ENCODE assay signal across 8 cellular contexts in genomic region chr19:45817010-45817724, GRCh38. TPM values are rescaled to one million over a fixed set of nuclear protein-coding genes. Genes with fewer than 3 reads are reported as not detected.
A peak's percentile ranks its signal among the peaks of the same experiment; 100 is the strongest.
DNase-seq lines count a peak whose midpoint lies in the region; ATAC-seq, FAIRE-seq and TF ChIP-seq lines count a peak whose summit lies in the region.

No MANE protein-coding gene starts in this region.

- peak; percentile 100 for ATAC-seq in CD8-positive, alpha-beta T cell
- peak; percentile 91 for ATAC-seq in GM19452 (IDR thresholded peaks at IDR 0.05; ENCODE audit: unreplicated experiment)

- peaks cover 16% of the 10 kb centered on the region for H3K4me1 ChIP-seq in CD8-positive, alpha-beta T cell (ENCODE audit: insufficient read depth, low read length)
- H3K4me1 ChIP-seq in H1 (replicated peaks in 1 of 4; ENCODE audit: control insufficient read depth in 3 of 4, insufficient read depth in 4 of 4, low read length in 3 of 4) (peaks cover 0 to 23% (median 20%) of the 10 kb centered on the region in 4 experiments; a peak in 6 of 7 replicates), mesenchymal stem cell (ENCODE audit: control insufficient read depth, insufficient read depth, low read depth, low read length) (peaks cover 36% of the 10 kb centered on the region)

- peaks cover 7% of the 10 kb centered on the region for H3K4me1 Mint-ChIP-seq in CD8-positive, alpha-beta T cell (ENCODE audit: low read depth)

- H2BK5ac ChIP-seq in H1 (ENCODE audit: low read depth, low read length) (peak overlapping the region; percentile 64; the same call in 1 of the 2 replicates), mesenchymal stem cell (ENCODE audit: low read depth, low read length, poor library complexity, severe bottlenecking) (no peak overlapping the region)

- H4K91ac ChIP-seq in H1 (replicated peaks; ENCODE audit: insufficient read length, low read length) (peak overlapping the region; percentile 12), mesenchymal stem cell (ENCODE audit: low read length) (peak overlapping the region; percentile 52)

- peak; percentile 99 for TF ChIP-seq CTCF in CD8-positive, alpha-beta T cell (IDR thresholded peaks at IDR 0.05)
- TF ChIP-seq CTCF in H1 (IDR thresholded peaks at IDR 0.05; ENCODE audit: control extremely low read depth in 1 of 3, insufficient read depth in 1 of 3, low read depth in 1 of 3, low read length in 3 of 3) = peak; percentile 97 to 99 (median 99)

- H3K23ac ChIP-seq in H1 (ENCODE audit: insufficient read length) (no peak overlapping the region), mesenchymal stem cell (ENCODE audit: low read length in 2 of 2) (no peak overlapping the region)

- peak; percentile 93 to 99 (median 95) for DNase-seq in CD8-positive, alpha-beta T cell
- DNase-seq in HS-27A (ENCODE audit: low read depth) = peak; percentile 89
- DNase-seq in NK-92 treated with Interleukin-12 subunit alpha and Interleukin-12 subunit beta, amount 100 ng/mL, for 24 hours (lab: John Stamatoyannopoulos, UW) = peak; percentile 89
- DNase-seq in activated CD8-positive, alpha-beta memory T cell treated with anti-CD3 and anti-CD28 coated beads for 1 hour (ENCODE audit: extremely low read depth in 1 of 2, low read depth in 1 of 2) = peak; percentile 93
- peak; percentile 95 to 100 for DNase-seq in H1 (ENCODE audit: low read depth in 1 of 2, low spot score in 2 of 2)
- DNase-seq in mesenchymal stem cell = peak; percentile 93
- DNase-seq in stimulated activated CD8-positive, alpha-beta memory T cell treated with anti-CD3 and anti-CD28 coated beads, Interleukin-2, amount 100 ng/mL, for 1 hour (ENCODE audit: low read depth in 2 of 2) = peak; percentile 90 to 94

- H4K20me1 ChIP-seq in H1 (replicated peaks in 1 of 2; ENCODE audit: control insufficient read depth in 1 of 2, insufficient read depth in 2 of 2, low read length in 2 of 2) = peaks cover 0 to 4% of the 10 kb centered on the region in 2 experiments

- H3K9me3 Mint-ChIP-seq in CD8-positive, alpha-beta T cell = no peaks in the 10 kb centered on the region

- peak in 1 of 2 experiments; percentile 40; a peak in 1 of 3 replicates for TF ChIP-seq EP300 in H1 (IDR thresholded peaks at IDR 0.05; ENCODE audit: borderline replicate concordance in 1 of 2, low read depth in 2 of 2, low read length in 2 of 2)

- H3K4me3 ChIP-seq in CD8-positive, alpha-beta T cell (ENCODE audit: low read depth, low read length) = no peak overlapping the region
- H3K4me3 ChIP-seq in H1 (ENCODE audit: extremely low read depth in 1 of 4, insufficient read depth in 2 of 4, low read depth in 3 of 4, low read length in 4 of 4) (peak overlapping the region; percentile 42 to 68 (median 52); a peak in 6 of 8 replicates), mesenchymal stem cell (ENCODE audit: insufficient read depth in 1 of 2, low read depth in 1 of 2, low read length in 2 of 2) (no peak overlapping the region)

- TF ChIP-seq POLR2A in H1 (IDR thresholded peaks at IDR 0.05; ENCODE audit: control extremely low read depth in 1 of 2, low read depth in 2 of 2, low read length in 2 of 2) = peak; percentile 68 to 71; a peak in 2 of 3 replicates

- POLR2A ChIA-PET in CD8-positive, alpha-beta T cell (lab: Charles Lee) = interaction anchor here (0.9 to 1.5 kb wide), 3 partner anchors 48 to 69 kb away, joined by 3 read pairs; partner anchors contain the start of genes IRF2BP1 and SIX5
- POLR2A ChIA-PET in H1 (lab: Charles Lee; ENCODE audit: partially characterized antibody) = interaction anchor here (1.1 to 12.6 kb wide), 21 partner anchors 8 to 102 kb away, joined by 3 to 175 read pairs (median 5); partner anchors contain the start of genes DMPK, FOXA3, IRF2BP1 and SIX5

- no peak overlapping the region for H2BK120ac ChIP-seq in H1 (replicated peaks; ENCODE audit: low read depth, low read length)
- no peak overlapping the region for H2BK120ac ChIP-seq in mesenchymal stem cell (ENCODE audit: low read depth, low read length)

- H3K23me2 ChIP-seq in H1 (ENCODE audit: low read depth, low read length) = peaks cover 16% of the 10 kb centered on the region

- intact Hi-C loops in CD8-positive, alpha-beta T cell (cut with DNase I, micrococcal nuclease) = loop anchor here (1.0 to 5.0 kb wide), 7 partner anchors 46 to 450 kb away; partner anchors contain the start of genes CCDC61 (in 1 of the 2) and SYMPK (in 1 of the 2)

- no peak overlapping the region for H3K56ac ChIP-seq in H1 (replicated peaks; ENCODE audit: insufficient read length, low read depth, low read length)

- peaks cover 8% of the 10 kb centered on the region for H3K36me3 ChIP-seq in CD8-positive, alpha-beta T cell (ENCODE audit: insufficient read depth, low read length)
- H3K36me3 ChIP-seq in H1 (ENCODE audit: control insufficient read depth in 2 of 4, insufficient read depth in 4 of 4, low read length in 3 of 4) (peaks cover 3 to 17% (median 10%) of the 10 kb centered on the region in 4 experiments; a peak in 6 of 8 replicates), mesenchymal stem cell (ENCODE audit: control insufficient read depth in 1 of 2, insufficient read depth in 2 of 2, low read depth in 1 of 2, low read length in 2 of 2) (peaks cover 40 to 47% of the 10 kb centered on the region in 2 experiments)

- peak overlapping the region in 3 of 4 experiments; percentile 38 to 85 (median 78); a peak in 6 of 7 replicates for H3K9ac ChIP-seq in H1 (replicated peaks in 1 of 4; ENCODE audit: extremely low read depth in 1 of 4, low read depth in 3 of 4, low read length in 3 of 4)
- H3K9ac ChIP-seq in mesenchymal stem cell (ENCODE audit: low read length) = peak overlapping the region; percentile 49

- no peak overlapping the region for H2AFZ ChIP-seq in H1 (ENCODE audit: low read length)
- H2AFZ ChIP-seq in mesenchymal stem cell (ENCODE audit: low read depth, low read length) = no peak overlapping the region

- H3K4ac ChIP-seq in H1 (replicated peaks; ENCODE audit: insufficient read length, low read depth, low read length) (peak overlapping the region; percentile 0), mesenchymal stem cell (ENCODE audit: low read depth in 1 of 2, low read length in 2 of 2) (peak overlapping the region in 1 of 2 experiments; percentile 42)

- peak overlapping the region; percentile 78 for H2BK12ac ChIP-seq in H1 (ENCODE audit: low read depth, low read length)
- H2BK12ac ChIP-seq in mesenchymal stem cell (ENCODE audit: low read length in 2 of 2) = no peak overlapping the region

- H3K79me1 ChIP-seq in H1 (ENCODE audit: low read depth, low read length) = no peaks in the 10 kb centered on the region; the same call in 1 of the 2 replicates
- H3K79me1 ChIP-seq in mesenchymal stem cell (replicated peaks; ENCODE audit: low read length, poor library complexity, severe bottlenecking) = no peaks in the 10 kb centered on the region

- no peak overlapping the region for H3K27ac Mint-ChIP-seq in CD8-positive, alpha-beta T cell

- H3K9me3 ChIP-seq in CD8-positive, alpha-beta T cell (ENCODE audit: low read length) = no peaks in the 10 kb centered on the region
- no peaks in the 10 kb centered on the region for H3K9me3 ChIP-seq in H1 (ENCODE audit: insufficient read depth in 2 of 2, low read depth in 1 of 2, low read length in 1 of 2)
- no peaks in the 10 kb centered on the region for H3K9me3 ChIP-seq in mesenchymal stem cell (ENCODE audit: control insufficient read depth, low read length)

- CTCF ChIA-PET in CD8-positive, alpha-beta T cell (lab: Charles Lee) = interaction anchor here (0.5 to 3.4 kb wide), 39 partner anchors 8 to 383 kb away, joined by 3 to 39 read pairs (median 4); partner anchors contain the start of genes FOXA3, IRF2BP1, SIX5 and SYMPK
- CTCF ChIA-PET in H1 (lab: Charles Lee; ENCODE audit: partially characterized antibody) = interaction anchor here (0.6 to 8.8 kb wide), 42 partner anchors 10 to 755 kb away, joined by 3 to 107 read pairs (median 5); partner anchors contain the start of genes DMPK, DMWD, IRF2BP1 and MYPOP

- H2AK5ac ChIP-seq in H1 (ENCODE audit: low read depth, low read length) (peak overlapping the region; percentile 79; the same call in 1 of the 2 replicates), mesenchymal stem cell (ENCODE audit: low read length, severe bottlenecking) (peak overlapping the region; percentile 84)

- FAIRE-seq in H1 (lab: Jason Lieb, UNC) = peak; percentile 92

- H3K36me3 Mint-ChIP-seq in CD8-positive, alpha-beta T cell = peaks cover 21% of the 10 kb centered on the region

- H3K4me3 Mint-ChIP-seq in CD8-positive, alpha-beta T cell = peak overlapping the region; percentile 18

- peaks cover 5% of the 10 kb centered on the region for H3K27me3 ChIP-seq in CD8-positive, alpha-beta T cell (ENCODE audit: insufficient read depth, low read length)
- H3K27me3 ChIP-seq in H1 (replicated peaks in 1 of 4; ENCODE audit: control insufficient read depth in 3 of 4, extremely low read depth in 1 of 4, insufficient read depth in 3 of 4, low read length in 3 of 4) (no peaks in the 10 kb centered on the region), mesenchymal stem cell (ENCODE audit: control insufficient read depth in 1 of 2, insufficient read depth in 1 of 2, low read length in 2 of 2) (no peaks in the 10 kb centered on the region)

- no peak overlapping the region for H2BK20ac ChIP-seq in H1 (ENCODE audit: low read length)

- H4K8ac ChIP-seq in H1 (ENCODE audit: extremely low read depth, insufficient read depth, low read length) = peak overlapping the region; percentile 94
- H4K8ac ChIP-seq in mesenchymal stem cell (ENCODE audit: low read length) = peak overlapping the region; percentile 73

- H3K4me2 ChIP-seq in H1 (ENCODE audit: insufficient read depth in 1 of 2, low read depth in 2 of 2, low read length in 2 of 2) = peak overlapping the region; percentile 85 to 88
- no peak overlapping the region for H3K4me2 ChIP-seq in mesenchymal stem cell (ENCODE audit: low read length, poor library complexity, severe bottlenecking)

- H2BK15ac ChIP-seq in H1 (ENCODE audit: low read length) = no peak overlapping the region; the same call in 1 of the 2 replicates
- no peak overlapping the region for H2BK15ac ChIP-seq in mesenchymal stem cell (ENCODE audit: low read depth, poor library complexity, severe bottlenecking)

- no peak overlapping the region for H3K14ac ChIP-seq in H1 (ENCODE audit: insufficient read length)
- H3K14ac ChIP-seq in mesenchymal stem cell (ENCODE audit: low read length in 2 of 2) = no peak overlapping the region

- WGBS in H1 (ENCODE audit: extremely low coverage in 1 of 2, insufficient coverage in 1 of 2, insufficient read length in 1 of 2, insufficient replicate concordance in 2 of 2, low coverage in 1 of 2, low lambda C conversion rate in 2 of 2, missing lambda C conversion rate in 1 of 2), 2 experiments = 18% methylated on average over 23 of the region's 24 CpGs; no CpG with 5 or more reads in 1 of the 2 experiments
- 18% methylated on average over 22 of the region's 24 CpGs for WGBS in mesenchymal stem cell

- peak; percentile 60 to 67 for TF ChIP-seq RAD21 in H1 (IDR thresholded peaks at IDR 0.05 in 1 of 2, conservative IDR thresholded peaks at IDR 0.05 in 1 of 2; ENCODE audit: low read depth in 2 of 2, low read length in 2 of 2)

- no peaks in the 10 kb centered on the region for H3K79me2 ChIP-seq in H1 (ENCODE audit: control insufficient read depth in 1 of 2, insufficient read depth in 2 of 2, low read length in 2 of 2)

- peaks cover 8% of the 10 kb centered on the region for H3K27me3 Mint-ChIP-seq in CD8-positive, alpha-beta T cell (ENCODE audit: low read depth)

- peak overlapping the region; percentile 28 for H4K5ac ChIP-seq in H1 (ENCODE audit: insufficient read length, low read depth, low read length)

- peak overlapping the region; percentile 72 for H3K18ac ChIP-seq in H1 (ENCODE audit: extremely low read depth, low read length)
- H3K18ac ChIP-seq in mesenchymal stem cell (ENCODE audit: low read depth in 1 of 2, low read length in 2 of 2) = peak overlapping the region in 1 of 2 experiments; percentile 5

- H3K27ac ChIP-seq in CD8-positive, alpha-beta T cell (ENCODE audit: low read depth, low read length) = no peak overlapping the region
- H3K27ac ChIP-seq in H1 (ENCODE audit: low read depth, low read length) = peak overlapping the region; percentile 86
- H3K27ac ChIP-seq in mesenchymal stem cell (ENCODE audit: low read length, poor library complexity, severe bottlenecking) = peak overlapping the region; percentile 35

RNA-seq across cellular contexts. Expression of gene RSPH6A, which starts 2.1 kb away (rescaled TPM):
- total RNA-seq in CD8-positive, alpha-beta T cell = under 1 TPM; 0.14 to 0.28 TPM
- total RNA-seq in H1 (2021; fragmentation: NEBNext Ultra II Directional; extraction: Animal tissue kit (Norgen Biotek cat#: 25700)) = 0.19 and 0.25 TPM in 2 replicates
- polyA plus RNA-seq in H1 (2011; rRNA removed) = 0.05 TPM in 2 replicates
- polyA plus RNA-seq in H1 (2011; cell fraction: cytosol; rRNA removed) = 0.05 TPM
- polyA plus RNA-seq in H1 (2011; cell fraction: nucleus; rRNA removed) = 0.43 TPM
- polyA plus RNA-seq in H1 (2012, experiment 1 of 2) = 0.12 TPM in 1 of 4 replicates, not detected in the others
- 0.09 TPM for polyA plus RNA-seq in H1 (2012, experiment 2 of 2)
- polyA plus RNA-seq in H1 (2013, experiment 1 of 2) = 0.08 TPM
- 0.06 TPM for polyA plus RNA-seq in H1 (2013, experiment 2 of 2)
- polyA minus RNA-seq in H1 (2011; rRNA and poly(A)+ RNA removed) = 0.22 and 0.35 TPM in 2 replicates
- not detected for polyA minus RNA-seq in H1 (2011; cell fraction: cytosol; rRNA and poly(A)+ RNA removed)
- polyA minus RNA-seq in H1 (2011; cell fraction: nucleus; rRNA and poly(A)+ RNA removed) = 1.4 TPM
- 0.01 TPM for polyA plus RNA-seq in mesenchymal stem cell (2013, experiment 1 of 2)
- polyA plus RNA-seq in mesenchymal stem cell (2013, experiment 2 of 2) = not detected

RNA-seq across cellular contexts. Expression of gene DMWD, which starts 24.5 kb away (rescaled TPM):
- 10 to 100 TPM; 23.8 to 25.5 TPM for total RNA-seq in CD8-positive, alpha-beta T cell
- 41.0 and 41.6 TPM in 2 replicates for total RNA-seq in H1 (2021; fragmentation: NEBNext Ultra II Directional; extraction: Animal tissue kit (Norgen Biotek cat#: 25700))
- 13.6 and 23.7 TPM in 2 replicates for polyA plus RNA-seq in H1 (2011; rRNA removed)
- polyA plus RNA-seq in H1 (2011; cell fraction: cytosol; rRNA removed) = 14.6 TPM
- polyA plus RNA-seq in H1 (2011; cell fraction: nucleus; rRNA removed) = 83.4 TPM
- 18.1 to 24.8 TPM (median 20.7 TPM) in 4 replicates for polyA plus RNA-seq in H1 (2012, experiment 1 of 2)
- 14.5 TPM for polyA plus RNA-seq in H1 (2012, experiment 2 of 2)
- 18.6 TPM for polyA plus RNA-seq in H1 (2013, experiment 1 of 2)
- 17.7 TPM for polyA plus RNA-seq in H1 (2013, experiment 2 of 2)
- 18.0 and 24.8 TPM in 2 replicates for polyA minus RNA-seq in H1 (2011; rRNA and poly(A)+ RNA removed)
- 23.3 TPM for polyA minus RNA-seq in H1 (2011; cell fraction: cytosol; rRNA and poly(A)+ RNA removed)
- 61.6 TPM for polyA minus RNA-seq in H1 (2011; cell fraction: nucleus; rRNA and poly(A)+ RNA removed)
- 35.9 TPM for polyA plus RNA-seq in mesenchymal stem cell (2013, experiment 1 of 2)
- polyA plus RNA-seq in mesenchymal stem cell (2013, experiment 2 of 2) = 32.6 TPM

RNA-seq across cellular contexts. Expression of gene DMPK, which starts 34.9 kb away (rescaled TPM):
- total RNA-seq in CD8-positive, alpha-beta T cell = 10 to 100 TPM; 13.7 to 17.8 TPM
- 27.4 and 28.2 TPM in 2 replicates for total RNA-seq in H1 (2021; fragmentation: NEBNext Ultra II Directional; extraction: Animal tissue kit (Norgen Biotek cat#: 25700))
- 13.7 and 25.3 TPM in 2 replicates for polyA plus RNA-seq in H1 (2011; rRNA removed)
- polyA plus RNA-seq in H1 (2011; cell fraction: cytosol; rRNA removed) = 18.9 TPM
- polyA plus RNA-seq in H1 (2011; cell fraction: nucleus; rRNA removed) = 155 TPM
- 18.9 to 42.0 TPM (median 34.4 TPM) in 4 replicates for polyA plus RNA-seq in H1 (2012, experiment 1 of 2)
- polyA plus RNA-seq in H1 (2012, experiment 2 of 2) = 23.6 TPM
- 12.6 TPM for polyA plus RNA-seq in H1 (2013, experiment 1 of 2)
- 10.9 TPM for polyA plus RNA-seq in H1 (2013, experiment 2 of 2)
- polyA minus RNA-seq in H1 (2011; rRNA and poly(A)+ RNA removed) = 7.1 and 11.1 TPM in 2 replicates
- polyA minus RNA-seq in H1 (2011; cell fraction: cytosol; rRNA and poly(A)+ RNA removed) = 7.6 TPM
- polyA minus RNA-seq in H1 (2011; cell fraction: nucleus; rRNA and poly(A)+ RNA removed) = 26.5 TPM
- polyA plus RNA-seq in mesenchymal stem cell (2013, experiment 1 of 2) = 54.2 TPM
- 51.7 TPM for polyA plus RNA-seq in mesenchymal stem cell (2013, experiment 2 of 2)

RNA-seq across cellular contexts. Expression of gene SYMPK, which starts 45.8 kb away (rescaled TPM):
- 10 to 100 TPM; 52.6 to 54.2 TPM for total RNA-seq in CD8-positive, alpha-beta T cell
- total RNA-seq in H1 (2021; fragmentation: NEBNext Ultra II Directional; extraction: Animal tissue kit (Norgen Biotek cat#: 25700)) = 81.5 and 93.6 TPM in 2 replicates
- 99.5 and 142 TPM in 2 replicates for polyA plus RNA-seq in H1 (2011; rRNA removed)
- 82.5 TPM for polyA plus RNA-seq in H1 (2011; cell fraction: cytosol; rRNA removed)
- 217 TPM for polyA plus RNA-seq in H1 (2011; cell fraction: nucleus; rRNA removed)
- polyA plus RNA-seq in H1 (2012, experiment 1 of 2) = 87.2 to 105 TPM (median 88.9 TPM) in 4 replicates
- polyA plus RNA-seq in H1 (2012, experiment 2 of 2) = 66.3 TPM
- 57.3 TPM for polyA plus RNA-seq in H1 (2013, experiment 1 of 2)
- 50.3 TPM for polyA plus RNA-seq in H1 (2013, experiment 2 of 2)
- 121 and 131 TPM in 2 replicates for polyA minus RNA-seq in H1 (2011; rRNA and poly(A)+ RNA removed)
- polyA minus RNA-seq in H1 (2011; cell fraction: cytosol; rRNA and poly(A)+ RNA removed) = 65.9 TPM
- polyA minus RNA-seq in H1 (2011; cell fraction: nucleus; rRNA and poly(A)+ RNA removed) = 67.6 TPM
- 38.9 TPM for polyA plus RNA-seq in mesenchymal stem cell (2013, experiment 1 of 2)
- polyA plus RNA-seq in mesenchymal stem cell (2013, experiment 2 of 2) = 39.9 TPM

RNA-seq across cellular contexts. Expression of gene FOXA3, which starts 47.0 kb away (rescaled TPM):
- total RNA-seq in CD8-positive, alpha-beta T cell = not detected
- total RNA-seq in H1 (2021; fragmentation: NEBNext Ultra II Directional; extraction: Animal tissue kit (Norgen Biotek cat#: 25700)) = 20.2 and 21.7 TPM in 2 replicates
- 40.1 and 49.1 TPM in 2 replicates for polyA plus RNA-seq in H1 (2011; rRNA removed)
- polyA plus RNA-seq in H1 (2011; cell fraction: cytosol; rRNA removed) = 30.1 TPM
- 21.8 TPM for polyA plus RNA-seq in H1 (2011; cell fraction: nucleus; rRNA removed)
- polyA plus RNA-seq in H1 (2012, experiment 1 of 2) = 15.5 to 25.3 TPM (median 20.3 TPM) in 4 replicates
- polyA plus RNA-seq in H1 (2012, experiment 2 of 2) = 27.4 TPM
- polyA plus RNA-seq in H1 (2013, experiment 1 of 2) = 12.7 TPM
- polyA plus RNA-seq in H1 (2013, experiment 2 of 2) = 12.4 TPM
- 32.3 and 37.8 TPM in 2 replicates for polyA minus RNA-seq in H1 (2011; rRNA and poly(A)+ RNA removed)
- polyA minus RNA-seq in H1 (2011; cell fraction: cytosol; rRNA and poly(A)+ RNA removed) = 11.7 TPM
- polyA minus RNA-seq in H1 (2011; cell fraction: nucleus; rRNA and poly(A)+ RNA removed) = 12.9 TPM
- not detected for polyA plus RNA-seq in mesenchymal stem cell (2013, experiment 1 of 2)
- not detected for polyA plus RNA-seq in mesenchymal stem cell (2013, experiment 2 of 2)

Comparison
In these comparisons a context has a peak if more than half of its experiments do, and no peak if none do; other contexts are left out.
1. H3K4me3 ChIP-seq: peak in H1 (4 of 4); none in CD8-positive, alpha-beta T cell (single experiment) and mesenchymal stem cell (0 of 2).
2. Peak in every context shown above with its lines, with median percentiles within 50 percentile points of each other: DNase-seq.